ENCODE assay signal across 23 cellular contexts in the genomic region with DNA sequence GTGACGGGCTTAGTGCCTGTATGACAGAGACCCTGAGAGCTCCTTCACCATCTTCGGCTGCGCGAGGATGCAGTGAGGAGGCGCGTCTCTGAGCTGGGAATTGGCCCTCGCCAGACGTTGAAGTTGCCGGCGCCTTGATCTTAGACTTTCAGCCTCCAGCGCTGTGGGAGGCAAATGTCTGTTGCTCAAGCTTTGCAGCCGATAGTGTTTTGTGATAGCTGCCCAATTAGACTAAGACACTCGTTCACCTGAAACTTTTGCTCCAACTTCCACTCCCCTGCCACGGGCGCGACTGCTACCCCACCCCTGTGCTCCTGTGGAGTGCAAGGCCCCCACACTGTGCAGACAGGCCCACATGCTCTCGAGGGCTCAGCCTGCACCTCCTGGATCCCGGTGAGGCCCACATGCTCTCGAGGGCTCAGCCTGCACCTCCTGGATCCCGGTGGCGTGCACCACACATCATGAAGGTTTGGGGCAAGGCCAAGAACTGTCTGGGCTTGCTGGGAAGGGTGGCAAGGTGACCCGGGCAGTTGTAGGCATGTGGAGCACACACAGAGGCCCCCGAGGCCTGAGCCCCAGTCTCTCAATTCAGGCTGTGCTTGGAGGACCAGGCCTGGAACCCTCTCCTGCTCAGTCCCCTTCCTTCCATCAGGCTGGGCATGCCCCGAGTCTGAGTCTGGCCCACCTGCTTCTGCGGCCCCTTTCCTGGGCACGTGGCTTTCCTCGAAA.
DNase-seq lines count a peak whose midpoint lies in the region; ATAC-seq, FAIRE-seq and TF ChIP-seq lines count a peak whose summit lies in the region.
"Had no signal": no experiment of that assay in that cellular context is flagged by ENCODE, and none has a peak within 500 bp of the region (broad histone marks: within the 10 kb centered on the region; RNA-seq: fewer than 3 reads in every experiment).

No MANE protein-coding gene starts in this region.

- no peaks in the 10 kb centered on the region for H3K9me3 Mint-ChIP-seq in activated B cell treated with CpG ODN at 0.5 μM for 24 hours
- H3K9me3 Mint-ChIP-seq: stimulated activated effector memory CD8-positive, alpha-beta T cell treated with anti-CD3 and anti-CD28 coated beads, Interleukin-12 subunit alpha, Interleukin-12 subunit beta, amount 100 ng/mL, for 72 hours had no signal

- DNase-seq in SK-N-SH (peak; percentile 2), GM12891 (ENCODE audit: insufficient read length, low spot score) (no peak), activated B cell treated with CpG ODN at 0.5 μM for 24 hours (no peak), osteoblast (ENCODE audit: insufficient read length, low spot score, missing footprints) (peak; percentile 73), NCI-H774 (lab: John Stamatoyannopoulos, UW) (no peak), HEK293T (ENCODE audit: extremely low spot score) (no peak)
- DNase-seq: activated CD8-positive, alpha-beta memory T cell treated with anti-CD3 and anti-CD28 coated beads for 24 hours; esophagus squamous epithelium; gastrocnemius medialis; GOT3; NCI-H146; NCI-H524 treated with DMSO at 0.1 percent for 48 hours had no signal

- no peaks in the 10 kb centered on the region for H4K20me1 ChIP-seq in SK-N-SH (ENCODE audit: insufficient read depth)
- no peaks in the 10 kb centered on the region for H4K20me1 ChIP-seq in osteoblast (ENCODE audit: insufficient read depth, low read length)

- intact Hi-C loops in activated B cell treated with CpG ODN at 0.5 μM for 24 hours (cut with micrococcal nuclease), result loop anchor here (5.0 to 10.0 kb wide), 2 partner anchors 74 to 274 kb away; no protein-coding TSS in a partner anchor

- H3K36me3 ChIP-seq in SK-N-SH (replicated peaks in 1 of 2; ENCODE audit: control insufficient read depth in 1 of 2, insufficient read depth in 2 of 2, low read length in 1 of 2) (no peaks in the 10 kb centered on the region), osteoblast (ENCODE audit: insufficient read depth, low read length) (no peaks in the 10 kb centered on the region)
- H3K36me3 ChIP-seq: esophagus squamous epithelium, gastrocnemius medialis, lower lobe of right lung, neural progenitor cell, thoracic aorta had no signal

- POLR2A ChIA-PET in SK-N-SH (lab: Yijun Ruan, JAX) (no interaction called here), activated B cell treated with CpG ODN at 0.5 μM for 24 hours (lab: Charles Lee) (interaction anchor here (0.7 to 2.8 kb wide), 9 partner anchors 10 to 140 kb away, joined by 3 to 39 read pairs (median 3); no protein-coding TSS in a partner anchor), HEK293T (lab: Yijun Ruan, JAX) (no interaction called here)

- H3K4me2 ChIP-seq in SK-N-SH (no peak overlapping the region), osteoblast (ENCODE audit: insufficient read depth, low read length) (no peak overlapping the region)
- H3K4me2 ChIP-seq: neural progenitor cell had no signal

- H3K4me1 ChIP-seq in SK-N-SH (ENCODE audit: control insufficient read depth in 1 of 2, insufficient read depth in 2 of 2, low read depth in 1 of 2, low read length in 1 of 2), result peaks cover 0 to 21% of the 10 kb centered on the region in 2 experiments; a peak in 1 of 4 replicates
- no peaks in the 10 kb centered on the region for H3K4me1 ChIP-seq in osteoblast (ENCODE audit: insufficient read depth, low read length)
- H3K4me1 ChIP-seq: esophagus squamous epithelium, gastrocnemius medialis, lower lobe of right lung, neural progenitor cell had no signal

- TF ChIP-seq RAD21 in SK-N-SH (IDR thresholded peaks at IDR 0.05; ENCODE audit: low read length), result no peak

- no peaks in the 10 kb centered on the region for H3K9me3 ChIP-seq in SK-N-SH
- H3K9me3 ChIP-seq in osteoblast (ENCODE audit: low read depth, low read length), result no peaks in the 10 kb centered on the region
- H3K9me3 ChIP-seq: esophagus squamous epithelium, gastrocnemius medialis, lower lobe of right lung, thoracic aorta had no signal

- peaks cover 75% of the 10 kb centered on the region for H3K36me3 Mint-ChIP-seq in activated B cell treated with CpG ODN at 0.5 μM for 24 hours (ENCODE audit: low read depth)

- ATAC-seq in SK-N-SH treated with all-trans-retinoic acid at 6 μM for 48 hours, result no peak
- ATAC-seq in activated B cell treated with CpG ODN at 0.5 μM for 24 hours (ENCODE audit: low read depth), result no peak
- ATAC-seq in HG02981 (IDR thresholded peaks at IDR 0.05; ENCODE audit: unreplicated experiment), result no peak
- ATAC-seq: activated CD4-positive, CD25-positive, alpha-beta regulatory T cell treated with anti-CD3 and anti-CD28 coated beads, Interleukin-2, amount 50 U/mL, for 24 hours; gastrocnemius medialis; stimulated activated effector memory CD8-positive, alpha-beta T cell treated with anti-CD3 and anti-CD28 coated beads, Interleukin-12 subunit alpha, Interleukin-12 subunit beta, amount 100 ng/mL, for 72 hours had no signal

- H3K27me3 ChIP-seq in SK-N-SH (ENCODE audit: insufficient read depth), result no peaks in the 10 kb centered on the region
- H3K27me3 ChIP-seq in osteoblast (ENCODE audit: insufficient read depth, low read length), result no peaks in the 10 kb centered on the region
- H3K27me3 ChIP-seq: esophagus squamous epithelium, gastrocnemius medialis, neural progenitor cell had no signal

- TF ChIP-seq EP300 in SK-N-SH (IDR thresholded peaks at IDR 0.05; ENCODE audit: borderline replicate concordance in 1 of 2, low read depth in 1 of 2, low read length in 1 of 2), result no peak

- H3F3A ChIP-seq in SK-N-SH (replicated peaks; ENCODE audit: insufficient read depth), result no peaks in the 10 kb centered on the region

- peak; percentile 78 for TF ChIP-seq POLR2A in GM12891 (IDR thresholded peaks at IDR 0.05; ENCODE audit: low read depth, low read length)

- no peak for TF ChIP-seq CTCF in SK-N-SH (IDR thresholded peaks at IDR 0.05)
- TF ChIP-seq CTCF in activated B cell treated with CpG ODN at 0.5 μM for 24 hours (IDR thresholded peaks at IDR 0.05), result no peak
- TF ChIP-seq CTCF in osteoblast (IDR thresholded peaks at IDR 0.05; ENCODE audit: extremely low read depth, low read depth, low read length), result no peak

- H3K27me3 Mint-ChIP-seq in activated B cell treated with CpG ODN at 0.5 μM for 24 hours, result no peaks in the 10 kb centered on the region
- H3K27me3 Mint-ChIP-seq: brain, progenitor cell of endocrine pancreas had no signal

- no peak overlapping the region for H3K4me3 ChIP-seq in SK-N-SH (ENCODE audit: low read depth in 2 of 2, low read length in 1 of 2)
- no peak overlapping the region for H3K4me3 ChIP-seq in osteoblast (ENCODE audit: insufficient read depth, low read length)
- H3K4me3 ChIP-seq: esophagus squamous epithelium, gastrocnemius medialis, lower lobe of right lung, neural progenitor cell, thoracic aorta had no signal

- H3K4me1 Mint-ChIP-seq in activated B cell treated with CpG ODN at 0.5 μM for 24 hours, result peaks cover 54% of the 10 kb centered on the region
- H3K4me1 Mint-ChIP-seq: brain, neural progenitor cell had no signal

- H3K27ac ChIP-seq in SK-N-SH (ENCODE audit: low read depth in 2 of 2, low read length in 1 of 2) (no peak overlapping the region), osteoblast (ENCODE audit: low read depth, low read length) (no peak overlapping the region)
- H3K27ac ChIP-seq: 22Rv1, esophagus squamous epithelium, gastrocnemius medialis, lower lobe of right lung, neural progenitor cell, thoracic aorta had no signal

- CTCF ChIA-PET in SK-N-SH (lab: Yijun Ruan, JAX), result no interaction called here
- CTCF ChIA-PET in activated B cell treated with CpG ODN at 0.5 μM for 24 hours (lab: Charles Lee), result no interaction called here
- CTCF ChIA-PET in HEK293T (lab: Yijun Ruan, JAX), result no interaction called here

- H2AFZ ChIP-seq in SK-N-SH (ENCODE audit: low read depth) (no peak overlapping the region), osteoblast (ENCODE audit: low read length) (no peak overlapping the region)
- H2AFZ ChIP-seq: neural progenitor cell had no signal

- H3K4me3 Mint-ChIP-seq in activated B cell treated with CpG ODN at 0.5 μM for 24 hours, result no peak overlapping the region
- H3K4me3 Mint-ChIP-seq: brain; neural progenitor cell; stimulated activated effector memory CD8-positive, alpha-beta T cell treated with anti-CD3 and anti-CD28 coated beads, Interleukin-12 subunit alpha, Interleukin-12 subunit beta, amount 100 ng/mL, for 72 hours had no signal

- WGBS in SK-N-SH (ENCODE audit: low lambda C conversion rate), result 68% methylated on average over 20 of the region's 27 CpGs

- H3K27ac Mint-ChIP-seq in activated B cell treated with CpG ODN at 0.5 μM for 24 hours, result peak overlapping the region; percentile 99
- H3K27ac Mint-ChIP-seq: brain; neural progenitor cell; progenitor cell of endocrine pancreas; stimulated activated effector memory CD8-positive, alpha-beta T cell treated with anti-CD3 and anti-CD28 coated beads, Interleukin-12 subunit alpha, Interleukin-12 subunit beta, amount 100 ng/mL, for 72 hours had no signal

- no peaks in the 10 kb centered on the region for H3K79me2 ChIP-seq in SK-N-SH (ENCODE audit: insufficient read depth)
- no peaks in the 10 kb centered on the region for H3K79me2 ChIP-seq in osteoblast (ENCODE audit: insufficient read depth, low read length)

- no peaks in the 10 kb centered on the region for H3K9me2 ChIP-seq in SK-N-SH

- FAIRE-seq in GM12891 (lab: Jason Lieb, UNC), result peak; percentile 87
- FAIRE-seq: islet of Langerhans had no signal

- no peak overlapping the region for H3K9ac ChIP-seq in SK-N-SH
- H3K9ac ChIP-seq: neural progenitor cell had no signal

TF ChIP-seq in SK-N-SH, 30 proteins besides CTCF, POLR2A, EP300 and RAD21 (continues in another document):
- TF ChIP-seq SIN3A (IDR thresholded peaks at IDR 0.05; ENCODE audit: borderline replicate concordance, low read depth, low read length) (no peak), POLR2AphosphoS5 (IDR thresholded peaks at IDR 0.05; ENCODE audit: low read depth, low read length) (no peak), RCOR1 (IDR thresholded peaks at IDR 0.05; ENCODE audit: low read length) (no peak)

TF ChIP-seq in GM12891, 5 proteins besides CTCF, POLR2A, EP300 and RAD21:
- TF ChIP-seq PAX5 (IDR thresholded peaks at IDR 0.05; ENCODE audit: insufficient read depth, low read length, severe bottlenecking) (no peak), POU2F2 (IDR thresholded peaks at IDR 0.05; ENCODE audit: low read depth, low read length) (0 out of 2 replicates have a peak, but pooled peaks have one; percentile 51), POLR2AphosphoS5 (IDR thresholded peaks at IDR 0.05; ENCODE audit: low read depth, low read length) (peak; percentile 95; the same call in 1 of the 2 replicates)

TF ChIP-seq in HEK293T, 16 proteins besides CTCF, POLR2A, EP300 and RAD21 (continues in another document):
- TF ChIP-seq NFRKB (IDR thresholded peaks at IDR 0.05) (no peak), L3MBTL2 (conservative IDR thresholded peaks at IDR 0.05) (no peak), SP1 (IDR thresholded peaks at IDR 0.05) (no peak)
- TF ChIP-seq, protein P1, sequence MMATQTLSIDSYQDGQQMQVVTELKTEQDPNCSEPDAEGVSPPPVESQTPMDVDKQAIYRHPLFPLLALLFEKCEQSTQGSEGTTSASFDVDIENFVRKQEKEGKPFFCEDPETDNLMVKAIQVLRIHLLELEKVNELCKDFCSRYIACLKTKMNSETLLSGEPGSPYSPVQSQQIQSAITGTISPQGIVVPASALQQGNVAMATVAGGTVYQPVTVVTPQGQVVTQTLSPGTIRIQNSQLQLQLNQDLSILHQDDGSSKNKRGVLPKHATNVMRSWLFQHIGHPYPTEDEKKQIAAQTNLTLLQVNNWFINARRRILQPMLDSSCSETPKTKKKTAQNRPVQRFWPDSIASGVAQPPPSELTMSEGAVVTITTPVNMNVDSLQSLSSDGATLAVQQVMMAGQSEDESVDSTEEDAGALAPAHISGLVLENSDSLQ (IDR thresholded peaks at IDR 0.05), result no peak

Comparison
In these comparisons a context has a peak if more than half of its experiments do, and no peak if none do; other contexts are left out.
1. DNase-seq: peak in SK-N-SH (single experiment) and osteoblast (single experiment); none in GM12891 (single experiment), activated B cell treated with CpG ODN at 0.5 μM for 24 hours (single experiment), NCI-H774 (single experiment) and HEK293T (single experiment).